Comparison of ENCODE assay signal across 11 cellular contexts in the genomic region with DNA sequence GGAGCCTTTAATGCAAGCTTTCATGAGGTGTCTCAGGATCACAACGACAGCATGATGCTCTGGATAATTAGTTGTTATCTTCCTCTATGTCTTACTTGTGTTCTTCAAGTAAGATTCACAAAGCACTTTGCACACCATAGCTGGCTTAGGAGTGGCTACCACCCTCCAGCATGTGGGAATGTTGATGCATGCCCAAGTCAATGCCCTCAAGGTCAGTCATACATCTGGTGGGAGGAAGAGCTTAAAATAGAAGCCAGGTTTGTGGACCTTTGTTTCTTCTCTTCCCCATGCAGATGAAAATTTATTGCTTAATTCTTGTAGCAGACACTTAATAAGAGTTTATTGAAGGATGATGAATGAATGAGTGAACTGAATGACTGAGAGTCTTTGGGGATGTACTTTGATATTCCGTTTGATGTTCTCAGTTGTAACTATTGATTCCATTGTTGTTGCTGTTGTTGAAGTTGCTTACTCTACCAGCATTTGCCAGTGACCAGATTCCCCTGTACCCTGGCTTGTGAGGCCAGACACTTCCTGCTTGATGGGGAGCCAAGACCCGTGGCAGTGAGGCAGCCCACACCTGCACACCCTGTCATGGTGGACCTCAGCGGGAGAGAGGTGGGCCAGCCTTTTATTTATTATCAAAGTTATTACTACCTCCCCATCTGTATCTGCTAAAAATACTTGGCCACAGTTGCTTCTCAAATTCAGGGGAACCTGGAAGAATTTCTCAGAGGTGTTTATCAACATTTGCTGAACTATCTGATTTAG.
DNase-seq lines count a peak whose midpoint lies in the region; ATAC-seq and TF ChIP-seq lines count a peak whose summit lies in the region.
"Had no signal": no experiment of that assay in that cellular context is flagged by ENCODE, and none has a peak within 500 bp of the region (broad histone marks: within the 10 kb centered on the region; RNA-seq: fewer than 3 reads in every experiment).

No MANE protein-coding gene starts in this region.

- peaks cover 2% of the 10 kb centered on the region for H3K36me3 Mint-ChIP-seq in activated T-helper 1 cell treated with anti-CD3 and anti-CD28 coated beads, Interleukin-12 subunit alpha, Interleukin-12 subunit beta, Interleukin-2, Interleukin-4 antibody, amounts not matched to agents 30 ng/mL and 10 ng/mL and 1 ng/mL, durations not matched to agents 14 hours and 24 hours and 36 hours (ENCODE audit: low read depth)
- H3K36me3 Mint-ChIP-seq: naive B cell had no signal

- no peaks in the 10 kb centered on the region for H3K79me2 ChIP-seq in smooth muscle cell (ENCODE audit: low read depth)

- peaks cover 4% of the 10 kb centered on the region for H3K27me3 Mint-ChIP-seq in activated T-helper 1 cell treated with anti-CD3 and anti-CD28 coated beads, Interleukin-12 subunit alpha, Interleukin-12 subunit beta, Interleukin-2, Interleukin-4 antibody, amounts not matched to agents 30 ng/mL and 10 ng/mL and 1 ng/mL, durations not matched to agents 14 hours and 24 hours and 36 hours (ENCODE audit: insufficient read depth)
- H3K27me3 Mint-ChIP-seq: naive B cell had no signal

- ATAC-seq in foreskin keratinocyte (no peak), body of pancreas (no peak), HG02678 (IDR thresholded peaks at IDR 0.05; ENCODE audit: unreplicated experiment) (no peak)

- intact Hi-C loops in activated T-helper 1 cell treated with anti-CD3 and anti-CD28 coated beads, Interleukin-12 subunit alpha, Interleukin-12 subunit beta, Interleukin-2, Interleukin-4 antibody, amounts not matched to agents 30 ng/mL and 10 ng/mL and 1 ng/mL, durations not matched to agents 14 hours and 24 hours and 36 hours (cut with micrococcal nuclease), result loop anchor here (5.0 to 10.0 kb wide), 3 partner anchors 250 to 592 kb away; no protein-coding TSS in a partner anchor
- intact Hi-C loops in body of pancreas (cut with DNase I), result no loop called here

- H3F3A ChIP-seq in smooth muscle cell (ENCODE audit: low read depth), result no peaks in the 10 kb centered on the region

- TF ChIP-seq POLR2A in erythroblast (IDR thresholded peaks at IDR 0.05; ENCODE audit: low read length) (no peak), body of pancreas (IDR thresholded peaks at IDR 0.05) (no peak)

- DNase-seq in EL, result peak; percentile 27
- DNase-seq in activated T-helper 1 cell treated with anti-CD3 and anti-CD28 coated beads, Interleukin-12 subunit alpha, Interleukin-12 subunit beta, Interleukin-2, Interleukin-4 antibody, amounts not matched to agents 30 ng/mL and 10 ng/mL and 1 ng/mL, durations not matched to agents 14 hours and 24 hours and 36 hours (ENCODE audit: low spot score), result no peak
- peak in 1 of 2 donors; percentile 89 for DNase-seq in foreskin keratinocyte
- no peak for DNase-seq in smooth muscle cell (lab: John Stamatoyannopoulos, UW; ENCODE audit: unreplicated experiment)
- no peak for DNase-seq in erythroblast (lab: John Stamatoyannopoulos, UW)
- DNase-seq in body of pancreas, result no peak
- no peak for DNase-seq in cortex of kidney (lab: John Stamatoyannopoulos, UW)
- DNase-seq: adrenal gland, naive B cell, NCI-H1694 treated with DMSO at 0.1 percent for 48 hours had no signal

- no peak overlapping the region for H3K9ac ChIP-seq in smooth muscle cell (ENCODE audit: low read depth)

- no peaks in the 10 kb centered on the region for H3K36me3 ChIP-seq in smooth muscle cell (ENCODE audit: low read depth)
- H3K36me3 ChIP-seq in body of pancreas (replicated peaks in 1 of 2; ENCODE audit: insufficient read depth in 1 of 2, low read depth in 2 of 2), result no peaks in the 10 kb centered on the region
- H3K36me3 ChIP-seq: adrenal gland had no signal

- H3K4me1 Mint-ChIP-seq in activated T-helper 1 cell treated with anti-CD3 and anti-CD28 coated beads, Interleukin-12 subunit alpha, Interleukin-12 subunit beta, Interleukin-2, Interleukin-4 antibody, amounts not matched to agents 30 ng/mL and 10 ng/mL and 1 ng/mL, durations not matched to agents 14 hours and 24 hours and 36 hours (ENCODE audit: low read depth), result peaks cover 52% of the 10 kb centered on the region

- no peaks in the 10 kb centered on the region for H3K9me3 Mint-ChIP-seq in activated T-helper 1 cell treated with anti-CD3 and anti-CD28 coated beads, Interleukin-12 subunit alpha, Interleukin-12 subunit beta, Interleukin-2, Interleukin-4 antibody, amounts not matched to agents 30 ng/mL and 10 ng/mL and 1 ng/mL, durations not matched to agents 14 hours and 24 hours and 36 hours

- peak overlapping the region; percentile 14 for H3K27ac Mint-ChIP-seq in activated T-helper 1 cell treated with anti-CD3 and anti-CD28 coated beads, Interleukin-12 subunit alpha, Interleukin-12 subunit beta, Interleukin-2, Interleukin-4 antibody, amounts not matched to agents 30 ng/mL and 10 ng/mL and 1 ng/mL, durations not matched to agents 14 hours and 24 hours and 36 hours

- no peaks in the 10 kb centered on the region for H4K20me1 ChIP-seq in smooth muscle cell (ENCODE audit: low read depth)

- no peaks in the 10 kb centered on the region for H3K9me3 ChIP-seq in smooth muscle cell (replicated peaks; ENCODE audit: low read depth)
- H3K9me3 ChIP-seq in body of pancreas, result no peaks in the 10 kb centered on the region
- H3K9me3 ChIP-seq: adrenal gland had no signal

- H3K27ac ChIP-seq in foreskin keratinocyte (peak overlapping the region; percentile 79), smooth muscle cell (ENCODE audit: low read depth) (peak overlapping the region; percentile 90), body of pancreas (no peak overlapping the region)

- WGBS in smooth muscle cell (ENCODE audit: low lambda C conversion rate), result 95% methylated on average over 4 of the region's 4 CpGs
- 71 to 82% methylated on average over 4 of the region's 4 CpGs for WGBS in body of pancreas, 2 donors

- H3K4me3 Mint-ChIP-seq in activated T-helper 1 cell treated with anti-CD3 and anti-CD28 coated beads, Interleukin-12 subunit alpha, Interleukin-12 subunit beta, Interleukin-2, Interleukin-4 antibody, amounts not matched to agents 30 ng/mL and 10 ng/mL and 1 ng/mL, durations not matched to agents 14 hours and 24 hours and 36 hours, result no peak overlapping the region
- H3K4me3 Mint-ChIP-seq: naive B cell had no signal

- H2AFZ ChIP-seq in smooth muscle cell (ENCODE audit: low read depth), result no peak overlapping the region

- no peak overlapping the region for H3K4me2 ChIP-seq in smooth muscle cell

- H3K4me3 ChIP-seq in smooth muscle cell (no peak overlapping the region), body of pancreas (no peak overlapping the region)
- H3K4me3 ChIP-seq: adrenal gland had no signal

- H3K27me3 ChIP-seq in foreskin keratinocyte (no peaks in the 10 kb centered on the region), smooth muscle cell (ENCODE audit: low read depth) (no peaks in the 10 kb centered on the region), body of pancreas (no peaks in the 10 kb centered on the region)
- H3K27me3 ChIP-seq: adrenal gland had no signal

- TF ChIP-seq CTCF in foreskin keratinocyte (conservative IDR thresholded peaks at IDR 0.05) (no peak), smooth muscle cell (IDR thresholded peaks at IDR 0.05; ENCODE audit: borderline replicate concordance, insufficient read depth, poor library complexity, severe bottlenecking) (no peak), body of pancreas (IDR thresholded peaks at IDR 0.05) (no peak)

- H3K4me1 ChIP-seq in foreskin keratinocyte, result peaks cover 66% of the 10 kb centered on the region
- H3K4me1 ChIP-seq in smooth muscle cell (ENCODE audit: low read depth), result no peaks in the 10 kb centered on the region
- no peaks in the 10 kb centered on the region for H3K4me1 ChIP-seq in body of pancreas
- H3K4me1 ChIP-seq: adrenal gland had no signal

Comparison
In these comparisons a context has a peak if more than half of its experiments do, and no peak if none do; other contexts are left out.
1. H3K27ac ChIP-seq: peak in foreskin keratinocyte (single experiment) and smooth muscle cell (single experiment); none in body of pancreas (0 of 4).